In genomic region chr19:531009-531752, GRCh38 we compare ENCODE assay signal across 8 cellular contexts. TPM values are rescaled to one million over a fixed set of nuclear protein-coding genes. Genes with fewer than 3 reads are reported as not detected.
A peak's percentile ranks its signal among the peaks of the same experiment; 100 is the strongest.
DNase-seq lines count a peak whose midpoint lies in the region; ATAC-seq and TF ChIP-seq lines count a peak whose summit lies in the region.

No MANE protein-coding gene starts in this region.

- H3K4me3 Mint-ChIP-seq in T-cell = peak overlapping the region; percentile 75 to 86 (median 80)

- H3K27me3 Mint-ChIP-seq in T-cell = peaks cover 0 to 3% of the 10 kb centered on the region in 2 donors

- peaks cover 27% of the 10 kb centered on the region for H3K4me1 ChIP-seq in psoas muscle
- peaks cover 2% of the 10 kb centered on the region for H3K4me1 ChIP-seq in urinary bladder (ENCODE audit: insufficient read depth)

- WGBS in psoas muscle, 3 donors = 1% methylated on average over 50 to 100 of the region's 103 CpGs
- under 1% methylated on average over 103 of the region's 103 CpGs for WGBS in urinary bladder

- peak overlapping the region; percentile 49 to 79 for H3K27ac Mint-ChIP-seq in T-cell

- H3K4me3 ChIP-seq in GM08714 (ENCODE audit: low read length) = peak overlapping the region; percentile 88
- peak overlapping the region; percentile 56 for H3K4me3 ChIP-seq in HFF-Myc (replicated peaks; ENCODE audit: low read depth, low read length)
- H3K4me3 ChIP-seq in NB4 (ENCODE audit: low read depth, low read length) = peak overlapping the region; percentile 40
- peak overlapping the region; percentile 89 for H3K4me3 ChIP-seq in psoas muscle
- H3K4me3 ChIP-seq in urinary bladder (ENCODE audit: low read depth, low read length) = peak overlapping the region; percentile 79

- no peak for DNase-seq in HFF-Myc (ENCODE audit: extremely low read depth, low read depth)
- DNase-seq in NB4 (ENCODE audit: low read depth) = peak; percentile 82
- peak; percentile 60 to 93 (median 82) for DNase-seq in T-cell
- peak; percentile 63 for DNase-seq in amniotic epithelial cell (ENCODE audit: low read depth)
- DNase-seq in left ventricle myocardium superior = peak; percentile 94
- DNase-seq in psoas muscle = peak; percentile 87 to 92

- H3K27ac ChIP-seq in psoas muscle = peak overlapping the region; percentile 98
- peak overlapping the region; percentile 98 for H3K27ac ChIP-seq in urinary bladder (ENCODE audit: low read depth)

- ATAC-seq in T-cell (replicated peaks in 1 of 4) (peak; percentile 79 to 83 (median 83)), left ventricle myocardium superior (peak; percentile 79), psoas muscle (peak; percentile 78 to 86 (median 81))

- no peak for TF ChIP-seq CTCF in HFF-Myc (IDR thresholded peaks at IDR 0.05; ENCODE audit: low read depth, low read length, missing control alignments)
- no peak for TF ChIP-seq CTCF in NB4 (IDR thresholded peaks at IDR 0.05; ENCODE audit: low read depth, low read length)
- no peak for TF ChIP-seq CTCF in psoas muscle (IDR thresholded peaks at IDR 0.05)

- intact Hi-C loops in left ventricle myocardium superior (cut with micrococcal nuclease) = no loop called here
- intact Hi-C loops in psoas muscle (cut with DNase I) = loop anchor here in 1 of 2 donors (2.0 to 5.0 kb wide), 2 partner anchors 22 to 41 kb away; partner anchors contain the start of gene BSG

- H3K9me3 Mint-ChIP-seq in T-cell = no peaks in the 10 kb centered on the region

- H3K4me1 Mint-ChIP-seq in T-cell = peaks cover 15 to 27% (median 19%) of the 10 kb centered on the region in 3 donors

- POLR2A ChIA-PET in T-cell (lab: Charles Lee) = interaction anchor here in 1 of 2 donors (0.6 kb wide), 2 partner anchors 12 to 20 kb away, joined by 5 to 6 read pairs; no protein-coding TSS in a partner anchor

- peaks cover 0 to 5% (median 0%) of the 10 kb centered on the region in 3 donors for H3K27me3 ChIP-seq in psoas muscle (ENCODE audit: insufficient read depth in 3 of 3, low read length in 2 of 3)

- TF ChIP-seq POLR2A in NB4 (IDR thresholded peaks at IDR 0.05; ENCODE audit: extremely low read depth, insufficient read length) = peak; percentile 59

- H3K36me3 ChIP-seq in psoas muscle (ENCODE audit: insufficient read depth in 1 of 2, low read depth in 1 of 2) (peaks cover 0 to 7% of the 10 kb centered on the region in 2 donors), urinary bladder (ENCODE audit: insufficient read depth) (no peaks in the 10 kb centered on the region)

- no peaks in the 10 kb centered on the region for H3K36me3 Mint-ChIP-seq in T-cell

- no peaks in the 10 kb centered on the region for H3K9me3 ChIP-seq in psoas muscle

- CTCF ChIA-PET in T-cell (lab: Charles Lee) = interaction anchor here (0.6 to 3.9 kb wide), 7 partner anchors 20 to 1033 kb away, joined by 3 to 36 read pairs (median 3); no protein-coding TSS in a partner anchor

RNA-seq across cellular contexts. Expression of gene CDC34, which starts 0.4 kb away (rescaled TPM):
- 10 to 100 TPM; 35.4 to 52.6 (median 51.3) TPM for total RNA-seq in T-cell
- 110 TPM for total RNA-seq in left ventricle myocardium superior
- total RNA-seq in psoas muscle = 100 to 1,000 TPM in 1 of 4 donors, 10 to 100 TPM in 3; 72.6 to 107 (median 83.0) TPM
- 100 to 1,000 TPM; 113 to 160 (median 123) TPM for polyA plus RNA-seq in psoas muscle
- 30.4 TPM for total RNA-seq in urinary bladder
- 89.8 TPM for polyA plus RNA-seq in urinary bladder

RNA-seq across cellular contexts. Expression of gene GZMM, which starts 12.7 kb away (rescaled TPM):
- total RNA-seq in T-cell (10 to 100 TPM; 66.2 to 91.0 (median 78.6) TPM), left ventricle myocardium superior (0.37 TPM), psoas muscle (not detected), urinary bladder (0.63 TPM)
- polyA plus RNA-seq in psoas muscle (under 1 TPM; 0.11 to 0.23 (median 0.14) TPM), urinary bladder (1.5 TPM)

RNA-seq across cellular contexts. Expression of gene TPGS1, which starts 23.9 kb away (rescaled TPM):
- total RNA-seq in T-cell = 10 to 100 TPM; 22.2 to 44.4 (median 39.4) TPM
- total RNA-seq in left ventricle myocardium superior = 10.5 TPM
- total RNA-seq in psoas muscle = 10 to 100 TPM in 2 of 4 donors, 1 to 10 TPM in 2; 8.9 to 16.3 (median 10.2) TPM
- 10 to 100 TPM in 2 of 3 donors, 1 to 10 TPM in 1; 9.8 to 16.6 (median 12.6) TPM for polyA plus RNA-seq in psoas muscle
- 9.3 TPM for total RNA-seq in urinary bladder
- 30.3 TPM for polyA plus RNA-seq in urinary bladder

RNA-seq across cellular contexts. Expression of gene MADCAM1, which starts 34.9 kb away (rescaled TPM):
- total RNA-seq in T-cell (1 to 10 TPM in 3 of 5 donors, under 1 TPM in 2; 0.40 to 1.6 (median 1.4) TPM), left ventricle myocardium superior (0.37 TPM), psoas muscle (under 1 TPM; 0.26 to 0.40 (median 0.35) TPM), urinary bladder (1.3 TPM)
- polyA plus RNA-seq in psoas muscle (1 to 10 TPM in 1 of 3 donors, under 1 TPM in 2; 0.08 to 1.8 (median 0.33) TPM), urinary bladder (0.34 TPM)

RNA-seq across cellular contexts. Expression of gene BSG, which starts 41.2 kb away (rescaled TPM):
- total RNA-seq in T-cell (100 to 1,000 TPM in 4 of 5 donors, 10 to 100 TPM in 1; 89.3 to 165 (median 152) TPM), left ventricle myocardium superior (1,923 TPM), psoas muscle (100 to 1,000 TPM; 172 to 381 (median 300) TPM), urinary bladder (89.9 TPM)
- polyA plus RNA-seq in psoas muscle (100 to 1,000 TPM; 202 to 308 (median 299) TPM), urinary bladder (989 TPM)

Comparison
In these comparisons a context has a peak if more than half of its experiments do, and no peak if none do; other contexts are left out.
1. RNA of gene GZMM, which starts 12.7 kb away (total RNA-seq): 66.2 to 91.0 TPM in T-cell; 0.63 TPM in urinary bladder (single experiment), 0.37 TPM in left ventricle myocardium superior (single experiment) and not detected in psoas muscle; every median in the first group is over 10 times any median in the second.
2. Peak in every context shown above with its lines, with median percentiles within 50 percentile points of each other: H3K4me3 ChIP-seq and ATAC-seq.